ENCODE assay signal across 8 cellular contexts in the genomic region with DNA sequence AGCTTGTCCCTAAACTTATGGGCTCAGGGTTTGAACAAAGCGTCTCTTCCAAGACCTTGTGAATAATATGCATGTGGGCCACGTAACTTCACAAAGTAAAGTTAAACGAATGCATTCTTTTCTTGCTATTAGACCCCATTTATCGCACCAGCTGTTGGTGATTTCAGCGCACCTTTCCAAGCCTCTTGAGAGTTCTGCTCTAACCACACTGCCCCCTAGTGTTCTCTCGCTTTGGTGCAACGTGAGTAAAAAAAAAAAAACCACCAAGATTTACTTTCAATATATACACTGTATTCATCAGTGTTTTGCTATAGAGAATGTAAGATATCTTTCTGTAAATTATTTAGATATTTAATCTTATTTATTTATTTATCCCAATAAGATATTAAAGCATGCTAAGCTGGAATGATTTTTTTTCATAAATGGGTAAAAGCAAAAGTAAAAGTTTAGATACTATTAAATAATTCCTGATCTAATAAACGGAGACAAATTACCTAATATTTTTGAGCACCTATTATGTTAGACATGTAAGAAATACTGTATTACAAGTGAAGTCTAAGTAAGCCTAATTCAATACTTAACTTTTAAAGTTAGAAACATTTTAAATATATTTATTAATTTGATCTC.
A peak's percentile ranks its signal among the peaks of the same experiment; 100 is the strongest.
DNase-seq lines count a peak whose midpoint lies in the region; ATAC-seq and TF ChIP-seq lines count a peak whose summit lies in the region.

No MANE protein-coding gene starts in this region.

- H3K18ac ChIP-seq in mesendoderm (ENCODE audit: low read length): no peak overlapping the region

- H3K9ac ChIP-seq in mesendoderm (ENCODE audit: low read length): no peak overlapping the region

- intact Hi-C loops in dorsolateral prefrontal cortex (cut with DNase I): loop anchor here (2.0 to 10.0 kb wide), 8 partner anchors 121 to 711 kb away; no protein-coding TSS in a partner anchor

- H3K27me3 ChIP-seq in GM06990 (replicated peaks; ENCODE audit: control insufficient read depth, insufficient read depth, low read length) (no peaks in the 10 kb centered on the region), dorsolateral prefrontal cortex (no peaks in the 10 kb centered on the region), mesendoderm (ENCODE audit: insufficient read depth, low read length, poor library complexity) (no peaks in the 10 kb centered on the region)

- no peaks in the 10 kb centered on the region for H3K79me2 ChIP-seq in mesendoderm (ENCODE audit: control insufficient read depth, insufficient read depth, low read length)

- H4K8ac ChIP-seq in mesendoderm (ENCODE audit: low read depth, low read length): no peak overlapping the region

- H3K4ac ChIP-seq in mesendoderm (ENCODE audit: low read depth, low read length): no peak overlapping the region

- no peaks in the 10 kb centered on the region for H3K79me1 ChIP-seq in mesendoderm (ENCODE audit: low read length)

- no peak overlapping the region for H3K4me3 ChIP-seq in GM06990 (replicated peaks; ENCODE audit: low read depth, low read length)
- peak overlapping the region in 57 of 59 donors; percentile 0 to 59 (median 38) for H3K4me3 ChIP-seq in dorsolateral prefrontal cortex
- H3K4me3 ChIP-seq in mesendoderm (ENCODE audit: low read length): no peak overlapping the region

- H3K4me2 ChIP-seq in mesendoderm (ENCODE audit: low read length): no peak overlapping the region

- H2BK15ac ChIP-seq in mesendoderm (replicated peaks; ENCODE audit: low read depth): no peak overlapping the region

- H3K4me1 ChIP-seq in mesendoderm (ENCODE audit: control insufficient read depth, low read depth, low read length): no peaks in the 10 kb centered on the region

- no peak overlapping the region for H2BK5ac ChIP-seq in mesendoderm (ENCODE audit: low read length)

- no peak overlapping the region for H3K56ac ChIP-seq in mesendoderm (ENCODE audit: low read length)

- no peak overlapping the region for H2AK5ac ChIP-seq in mesendoderm (ENCODE audit: low read length)

- peak overlapping the region in 29 of 59 donors; percentile 1 to 85 (median 66) for H3K27ac ChIP-seq in dorsolateral prefrontal cortex
- no peak overlapping the region for H3K27ac ChIP-seq in mesendoderm (ENCODE audit: low read depth, low read length)

- no peaks in the 10 kb centered on the region for H3K36me3 ChIP-seq in GM06990 (ENCODE audit: control insufficient read depth, insufficient read depth, low read length)
- no peaks in the 10 kb centered on the region for H3K36me3 ChIP-seq in mesendoderm (ENCODE audit: control insufficient read depth, insufficient read depth, low read length)

- TF ChIP-seq CTCF in GM06990 (IDR thresholded peaks at IDR 0.05; ENCODE audit: insufficient read depth, low read length, poor library complexity, severe bottlenecking) (peak; percentile 91), dorsolateral prefrontal cortex (IDR thresholded peaks at IDR 0.05 in 54 of 56, conservative IDR thresholded peaks at IDR 0.05 in 2 of 56; ENCODE audit: low read depth in 1 of 56, partially characterized antibody in 56 of 56) (peak; percentile 77 to 95 (median 86))

- ATAC-seq in HG02798 (IDR thresholded peaks at IDR 0.05; ENCODE audit: poor library complexity, unreplicated experiment) (peak; percentile 71), GM18520 (IDR thresholded peaks at IDR 0.05; ENCODE audit: unreplicated experiment) (no peak)

- no peak overlapping the region for H2BK120ac ChIP-seq in mesendoderm (ENCODE audit: low read depth, low read length)

- DNase-seq in GM06990 (ENCODE audit: extremely low read depth, insufficient read length) (no peak), NCI-H2171 treated with DMSO at 0.1 percent for 48 hours (lab: John Stamatoyannopoulos, UW) (peak; percentile 78), dorsolateral prefrontal cortex (peak in 3 of 10 donors; percentile 36 to 62 (median 51)), mesendoderm (peak; percentile 72)
- DNase-seq in activated CD4-positive, CD25-positive, alpha-beta regulatory T cell treated with anti-CD3 and anti-CD28 coated beads, Interleukin-2, amount 50 U/mL, for 16 hours (ENCODE audit: low read depth, low spot score): peak; percentile 18
- peak in 4 of 6 experiments; percentile 2 to 53 (median 23) for DNase-seq in stimulated activated naive CD4-positive, alpha-beta T cell (lab: John Stamatoyannopoulos, UW)

- WGBS in mesendoderm (ENCODE audit: extremely low coverage, insufficient coverage, low lambda C conversion rate): no CpG with 5 or more reads among the region's 8 CpGs

- no peak overlapping the region for H3K23ac ChIP-seq in mesendoderm (ENCODE audit: low read length)

- no peak overlapping the region for H4K5ac ChIP-seq in mesendoderm (ENCODE audit: low read length)

Comparison
In these comparisons a context has a peak if more than half of its experiments do, and no peak if none do; other contexts are left out.
1. H3K4me3 ChIP-seq: peak in dorsolateral prefrontal cortex (57 of 59); none in GM06990 (single experiment) and mesendoderm (single experiment).